Comparison of ENCODE assay signal across 19 cellular contexts in genomic region chr2:176251928-176252327, GRCh38.
"Had no signal": no experiment of that assay in that cellular context is flagged by ENCODE, and none has a peak within 500 bp of the region (broad histone marks: within the 10 kb centered on the region; RNA-seq: fewer than 3 reads in every experiment).

No MANE protein-coding gene starts in this region.

- DNase-seq: activated CD4-positive, alpha-beta T cell treated with anti-CD3 and anti-CD28 coated beads, Interleukin-2, amount 50 U/mL, for 4 hours; activated effector memory CD4-positive, alpha-beta T cell treated with anti-CD3 and anti-CD28 coated beads, Interleukin-2, amount 50 U/mL, for 16 hours; activated naive CD4-positive, alpha-beta T cell treated with anti-CD3 and anti-CD28 coated beads, Interleukin-2, amount 50 U/mL, for 16 hours; activated T-cell treated with anti-CD3 and anti-CD28 coated beads, Interleukin-2, amount 50 U/mL, for 72 hours; effector memory CD4-positive, alpha-beta T cell; foreskin melanocyte; glutamatergic neuron; hippocampal formation; islet precursor cell; occipital lobe; stimulated activated CD4-positive, alpha-beta T cell treated with anti-CD3 and anti-CD28 coated beads, Interleukin-2, amount 100 ng/mL, for 24 hours; stimulated activated naive CD8-positive, alpha-beta T cell treated with anti-CD3 and anti-CD28 coated beads, Interleukin-15, Interleukin-2, amounts not matched to agents 100 U/mL and 50 U/mL, for 24 hours; substantia nigra; tibial artery; uterus had no signal

- H3K4me1 ChIP-seq: right atrium auricular region, tibial artery, uterus had no signal

- ATAC-seq: activated T-cell treated with anti-CD3 and anti-CD28 coated beads, Interleukin-2, amount 50 U/mL, for 72 hours; stimulated activated naive CD8-positive, alpha-beta T cell treated with anti-CD3 and anti-CD28 coated beads, Interleukin-15, Interleukin-2, amounts not matched to agents 100 U/mL and 50 U/mL, for 24 hours had no signal

- H3K9me3 ChIP-seq: uterus had no signal

- H3K4me3 ChIP-seq: right atrium auricular region, tibial artery, uterus had no signal

- H3K27ac ChIP-seq: right atrium auricular region, tibial artery, uterus had no signal

- FAIRE-seq: astrocyte, endothelial cell of umbilical vein, TTC549 had no signal

- H3K27me3 ChIP-seq: right atrium auricular region, tibial artery, uterus had no signal

- H3K36me3 ChIP-seq: right atrium auricular region, tibial artery, uterus had no signal
